ENCODE assay signal across 23 cellular contexts in genomic region chr19:9970481-9970880, GRCh38.
DNase-seq lines count a peak whose midpoint lies in the region; ATAC-seq and TF ChIP-seq lines count a peak whose summit lies in the region.
"Had no signal": no experiment of that assay in that cellular context is flagged by ENCODE, and none has a peak within 500 bp of the region (broad histone marks: within the 10 kb centered on the region; RNA-seq: fewer than 3 reads in every experiment).

No MANE protein-coding gene starts in this region.

- ATAC-seq in stimulated activated naive CD8-positive, alpha-beta T cell treated with anti-CD3 and anti-CD28 coated beads, Interleukin-15, amount 100 ng/mL, for 72 hours: peak; percentile 4
- no peak for ATAC-seq in stimulated activated naive CD8-positive, alpha-beta T cell treated with anti-CD3 and anti-CD28 coated beads, Interleukin-15, Interleukin-2, amounts not matched to agents 100 U/mL and 50 U/mL, for 24 hours
- ATAC-seq: GM12878 had no signal

- H3K27ac ChIP-seq in HEK293 (ENCODE audit: extremely low read depth, low read depth, low read length) (no peak overlapping the region), WERI-Rb-1 (no peak overlapping the region)
- H3K27ac ChIP-seq: BLaER1 had no signal

- H3K4me1 ChIP-seq in HEK293 (ENCODE audit: control insufficient read depth, insufficient read depth, low read length): peaks cover 2% of the 10 kb centered on the region; the same call in 1 of the 2 replicates
- H3K4me1 ChIP-seq: BE2C, BLaER1 had no signal

- H3K27ac Mint-ChIP-seq in stimulated activated naive CD8-positive, alpha-beta T cell treated with anti-CD3 and anti-CD28 coated beads, Interleukin-15, amount 100 ng/mL, for 72 hours: no peak overlapping the region
- H3K27ac Mint-ChIP-seq: CD14-positive monocyte; CD4-positive, alpha-beta memory T cell; CD4-positive, CD25-positive, alpha-beta regulatory T cell had no signal

- CTCF ChIA-PET in HEK293 (lab: Yijun Ruan, JAX): interaction anchor here (0.8 kb wide), 1 partner anchor 30 kb away, joined by 3 read pairs; no protein-coding TSS in a partner anchor

- H3K27me3 ChIP-seq in WERI-Rb-1 (ENCODE audit: insufficient read depth, low read depth, severe bottlenecking): peaks cover 74% of the 10 kb centered on the region
- H3K27me3 ChIP-seq: BLaER1 had no signal

- POLR2A ChIA-PET in HEK293 (lab: Yijun Ruan, JAX): no interaction called here

- H3K4me1 Mint-ChIP-seq in stimulated activated naive CD8-positive, alpha-beta T cell treated with anti-CD3 and anti-CD28 coated beads, Interleukin-15, amount 100 ng/mL, for 72 hours: peaks cover 6% of the 10 kb centered on the region
- H3K4me1 Mint-ChIP-seq: CD14-positive monocyte had no signal

- peaks cover 38% of the 10 kb centered on the region for H3K27me3 Mint-ChIP-seq in stimulated activated naive CD8-positive, alpha-beta T cell treated with anti-CD3 and anti-CD28 coated beads, Interleukin-15, amount 100 ng/mL, for 72 hours

- no peak overlapping the region for H3K4me3 ChIP-seq in HEK293 (ENCODE audit: low read depth, low read length)
- H3K4me3 ChIP-seq in WERI-Rb-1 (ENCODE audit: low read depth, low read length): no peak overlapping the region
- H3K4me3 ChIP-seq: BLaER1, GM12878 had no signal

- no peak for DNase-seq in stimulated activated naive CD8-positive, alpha-beta T cell treated with anti-CD3 and anti-CD28 coated beads, Interleukin-15, amount 100 ng/mL, for 72 hours
- DNase-seq in stimulated activated naive CD8-positive, alpha-beta T cell treated with anti-CD3 and anti-CD28 coated beads, Interleukin-15, Interleukin-2, amounts not matched to agents 100 U/mL and 50 U/mL, for 24 hours: no peak
- no peak for DNase-seq in WERI-Rb-1
- no peak for DNase-seq in activated CD4-positive, alpha-beta T cell treated with anti-CD3 and anti-CD28 coated beads for 4 hours
- DNase-seq: 8988T; ACHN; BE2C; C1 segment of cervical spinal cord; CD4-positive, alpha-beta memory T cell; CD4-positive, CD25-positive, alpha-beta regulatory T cell; CD8-positive, alpha-beta memory T cell; COR-L47; DMS 273 treated with DMSO at 0.1 percent for 48 hours; DMS153; DMS53; DMS79; DND-41; EL; GDM1 had no signal

- H3K4me3 Mint-ChIP-seq in stimulated activated naive CD8-positive, alpha-beta T cell treated with anti-CD3 and anti-CD28 coated beads, Interleukin-15, amount 100 ng/mL, for 72 hours: no peak overlapping the region
- H3K4me3 Mint-ChIP-seq: CD14-positive monocyte; CD4-positive, alpha-beta memory T cell; CD4-positive, CD25-positive, alpha-beta regulatory T cell; CD8-positive, alpha-beta memory T cell had no signal

- peaks cover 5 to 6% of the 10 kb centered on the region in 2 donors for H3K9me3 Mint-ChIP-seq in stimulated activated naive CD8-positive, alpha-beta T cell treated with anti-CD3 and anti-CD28 coated beads, Interleukin-15, amount 100 ng/mL, for 72 hours
- H3K9me3 Mint-ChIP-seq: CD4-positive, alpha-beta memory T cell; CD8-positive, alpha-beta memory T cell had no signal

- no peaks in the 10 kb centered on the region for H3K36me3 ChIP-seq in HEK293 (ENCODE audit: control insufficient read depth in 2 of 2, insufficient read depth in 1 of 2, low read length in 2 of 2)
- no peaks in the 10 kb centered on the region for H3K36me3 ChIP-seq in WERI-Rb-1
- H3K36me3 ChIP-seq: BE2C, BLaER1 had no signal

- TF ChIP-seq CTCF in HEK293 (tag by site-specific recombination; IDR thresholded peaks at IDR 0.05) (no peak), WERI-Rb-1 (IDR thresholded peaks at IDR 0.05; ENCODE audit: low read depth, low read length) (no peak)

- no peaks in the 10 kb centered on the region for H3K9me3 ChIP-seq in HEK293 (ENCODE audit: control insufficient read depth, insufficient read depth, low read depth, low read length)
- H3K9me3 ChIP-seq in WERI-Rb-1 (ENCODE audit: severe bottlenecking): no peaks in the 10 kb centered on the region
- H3K9me3 ChIP-seq: BE2C, BLaER1 had no signal

TF ChIP-seq in HEK293, 187 proteins besides CTCF, POLR2A, EP300 and RAD21:
- TF ChIP-seq ZFHX2 (tag by site-specific recombination; conservative IDR thresholded peaks at IDR 0.05): 0 out of 2 replicates have a peak, but pooled peaks have one; percentile 8
- no peak for TF ChIP-seq ZNF311 (tag by site-specific recombination; IDR thresholded peaks at IDR 0.05; ENCODE audit: borderline replicate concordance)
- TF ChIP-seq ELK4 (IDR thresholded peaks at IDR 0.05; ENCODE audit: borderline replicate concordance, low read depth, low read length): no peak
TF ChIP-seq in HEK293: peak in this region for 1.
